ENCODE assay signal across 16 cellular contexts in genomic region chr7:1561036-1561940, GRCh38. TPM values are rescaled to one million over a fixed set of nuclear protein-coding genes. Genes with fewer than 3 reads are reported as not detected.
"Had no signal": no experiment of that assay in that cellular context is flagged by ENCODE, and none has a peak within 500 bp of the region (broad histone marks: within the 10 kb centered on the region; RNA-seq: fewer than 3 reads in every experiment).

No MANE protein-coding gene starts in this region.

- H3K4me1 ChIP-seq: left lung, sigmoid colon, upper lobe of right lung had no signal

- H3K4me3 ChIP-seq: gastroesophageal sphincter, left lung, sigmoid colon, upper lobe of right lung had no signal

- H3K9me3 ChIP-seq: gastroesophageal sphincter, left lung, sigmoid colon, upper lobe of right lung had no signal

- H3K4me3 Mint-ChIP-seq: activated CD8-positive, alpha-beta T cell treated with anti-CD3 and anti-CD28 coated beads for 36 hours; activated naive CD8-positive, alpha-beta T cell; stimulated activated naive CD8-positive, alpha-beta T cell treated with anti-CD3 and anti-CD28 coated beads, Interleukin-15, amount 100 ng/mL, for 72 hours; T-helper 17 cell had no signal

- H3K27me3 ChIP-seq: upper lobe of right lung had no signal

- H3K36me3 Mint-ChIP-seq: activated naive CD8-positive, alpha-beta T cell had no signal

- H3K27ac ChIP-seq: gastroesophageal sphincter, left lung, sigmoid colon, upper lobe of right lung had no signal

- H3K9me3 Mint-ChIP-seq: activated CD8-positive, alpha-beta T cell treated with anti-CD3 and anti-CD28 coated beads for 36 hours; stimulated activated naive CD8-positive, alpha-beta T cell treated with anti-CD3 and anti-CD28 coated beads, Interleukin-15, amount 100 ng/mL, for 72 hours had no signal

- H3K27me3 Mint-ChIP-seq: activated CD8-positive, alpha-beta T cell treated with anti-CD3 and anti-CD28 coated beads for 36 hours; activated naive CD8-positive, alpha-beta T cell; stimulated activated naive CD8-positive, alpha-beta T cell treated with anti-CD3 and anti-CD28 coated beads, Interleukin-15, amount 100 ng/mL, for 72 hours had no signal

- H3K36me3 ChIP-seq: upper lobe of right lung had no signal

- DNase-seq: activated CD4-positive, alpha-beta T cell treated with anti-CD3 and anti-CD28 coated beads for 4 hours; activated CD8-positive, alpha-beta memory T cell treated with anti-CD3 and anti-CD28 coated beads, Interleukin-2, amount 50 U/mL, for 48 hours; activated CD8-positive, alpha-beta T cell treated with anti-CD3 and anti-CD28 coated beads for 36 hours; activated gamma-delta T cell treated with Interleukin-2 at 50 U/mL for 16 hours; mesendoderm; sigmoid colon; stimulated activated CD4-positive, alpha-beta T cell treated with anti-CD3 and anti-CD28 coated beads, Interleukin-1b, Interleukin-23, amount 100 ng/mL, for 48 hours; stimulated activated naive CD8-positive, alpha-beta T cell treated with anti-CD3 and anti-CD28 coated beads, Interleukin-15, amount 100 ng/mL, for 72 hours; upper lobe of right lung had no signal

- H3K27ac Mint-ChIP-seq: activated CD8-positive, alpha-beta T cell treated with anti-CD3 and anti-CD28 coated beads for 36 hours; activated naive CD8-positive, alpha-beta T cell; T-helper 17 cell had no signal

RNA-seq across cellular contexts. Expression of gene TMEM184A, which starts 5.3 kb away (rescaled TPM):
- total RNA-seq: activated CD8-positive, alpha-beta T cell treated with anti-CD3 and anti-CD28 coated beads for 36 hours; pulmonary artery endothelial cell; T-helper 17 cell; temporal lobe had no signal
- polyA plus RNA-seq: neural cell had no signal
